8 cellular contexts compared by ENCODE assay signal in genomic region chr10:102230861-102231356, GRCh38. TPM values are rescaled to one million over a fixed set of nuclear protein-coding genes. Genes with fewer than 3 reads are reported as not detected.
A peak's percentile ranks its signal among the peaks of the same experiment; 100 is the strongest.
DNase-seq lines count a peak whose midpoint lies in the region; ATAC-seq, FAIRE-seq and TF ChIP-seq lines count a peak whose summit lies in the region.

No MANE protein-coding gene starts in this region.

- H3K23ac ChIP-seq in trophoblast cell (ENCODE audit: low read length) = no peak overlapping the region

- H3K27me3 ChIP-seq in trophoblast cell (ENCODE audit: insufficient read depth, low read length) = peaks cover 46% of the 10 kb centered on the region

- peak overlapping the region; percentile 72 for H3K4me2 ChIP-seq in trophoblast cell (ENCODE audit: low read length)

- no peak overlapping the region for H2AFZ ChIP-seq in trophoblast cell (ENCODE audit: insufficient read depth, low read length, poor library complexity)

- FAIRE-seq in D721Med (lab: Jason Lieb, UNC) = no peak

- H2BK5ac ChIP-seq in trophoblast cell (ENCODE audit: low read depth, low read length, poor library complexity) = no peak overlapping the region

- H3K79me2 ChIP-seq in trophoblast cell (ENCODE audit: control insufficient read depth, insufficient read depth, low read length, poor library complexity) = no peaks in the 10 kb centered on the region

- H3K9me3 Mint-ChIP-seq in glutamatergic neuron (ENCODE audit: unreplicated experiment) = peaks cover 3% of the 10 kb centered on the region

- peaks cover 18 to 23% of the 10 kb centered on the region in 2 experiments for H3K4me1 ChIP-seq in trophoblast cell (ENCODE audit: control insufficient read depth in 1 of 2, insufficient read depth in 2 of 2, low read length in 2 of 2)

- H4K12ac ChIP-seq in trophoblast cell (ENCODE audit: low read depth, low read length) = no peak overlapping the region

- ATAC-seq in HG03196 (IDR thresholded peaks at IDR 0.05; ENCODE audit: unreplicated experiment) = no peak

- no peak overlapping the region for H3K27ac ChIP-seq in trophoblast cell (ENCODE audit: low read depth, low read length)

- DNase-seq in D721Med (ENCODE audit: insufficient read length, low spot score) = peak; percentile 50
- DNase-seq in NCI-H1092 treated with DMSO at 0.1 percent for 48 hours (lab: John Stamatoyannopoulos, UW) = peak; percentile 11
- peak; percentile 76 to 79 for DNase-seq in activated T-cell treated with anti-CD3 and anti-CD28 coated beads, Interleukin-2, amount 50 U/mL, for 48 hours
- peak; percentile 61 for DNase-seq in glutamatergic neuron
- peak; percentile 10 to 38 for DNase-seq in trophoblast cell
- no peak for DNase-seq in epidermal melanocyte (ENCODE audit: insufficient read length, low spot score)
- no peak for DNase-seq in mesenteric fat pad (ENCODE audit: low spot score)

- H3K27ac Mint-ChIP-seq in glutamatergic neuron (ENCODE audit: unreplicated experiment) = no peak overlapping the region

- H3K4me3 Mint-ChIP-seq in glutamatergic neuron (ENCODE audit: unreplicated experiment) = peak overlapping the region; percentile 52

- peaks cover 5% of the 10 kb centered on the region for H3K9me3 ChIP-seq in trophoblast cell (ENCODE audit: insufficient read depth, low read depth, low read length)

- H2BK12ac ChIP-seq in trophoblast cell (ENCODE audit: low read length) = no peak overlapping the region

- H3K18ac ChIP-seq in trophoblast cell (ENCODE audit: low read length) = no peak overlapping the region

- no peak overlapping the region for H3K14ac ChIP-seq in trophoblast cell (ENCODE audit: low read length)

- no peak overlapping the region for H3K4ac ChIP-seq in trophoblast cell (ENCODE audit: low read depth, low read length)

- H4K91ac ChIP-seq in trophoblast cell (ENCODE audit: low read depth, low read length) = no peak overlapping the region

- TF ChIP-seq CTCF in D721Med (IDR thresholded peaks at IDR 0.05; ENCODE audit: insufficient read depth, missing control alignments) = peak; percentile 35
- TF ChIP-seq CTCF in glutamatergic neuron (IDR thresholded peaks at IDR 0.05; ENCODE audit: partially characterized antibody, unreplicated experiment) = no peak

- H3K36me3 ChIP-seq in trophoblast cell (ENCODE audit: control insufficient read depth in 1 of 2, insufficient read depth in 2 of 2, low read length in 2 of 2) = no peaks in the 10 kb centered on the region

- WGBS in trophoblast cell (ENCODE audit: extremely low coverage, insufficient coverage, insufficient read length) = no CpG with 5 or more reads among the region's 52 CpGs

- no peak overlapping the region for H2BK120ac ChIP-seq in trophoblast cell (ENCODE audit: insufficient read depth, low read length, poor library complexity)

- no peak overlapping the region for H4K8ac ChIP-seq in trophoblast cell (ENCODE audit: low read depth, low read length)

- H2AK5ac ChIP-seq in trophoblast cell (ENCODE audit: low read length) = no peak overlapping the region

- H3K9ac ChIP-seq in trophoblast cell (ENCODE audit: low read length) = no peak overlapping the region

- H3K79me1 ChIP-seq in trophoblast cell (ENCODE audit: low read length) = no peaks in the 10 kb centered on the region

- peaks cover 5% of the 10 kb centered on the region for H3K4me1 Mint-ChIP-seq in glutamatergic neuron (ENCODE audit: low read depth, unreplicated experiment)

- peaks cover 6% of the 10 kb centered on the region for H3K36me3 Mint-ChIP-seq in glutamatergic neuron (ENCODE audit: unreplicated experiment)

- peak overlapping the region; percentile 42 for H3K4me3 ChIP-seq in trophoblast cell (ENCODE audit: low read depth, low read length)

- peaks cover 25% of the 10 kb centered on the region for H3K27me3 Mint-ChIP-seq in glutamatergic neuron (ENCODE audit: unreplicated experiment)

RNA-seq across cellular contexts. Expression of gene ELOVL3, which starts 4.8 kb away (rescaled TPM):
- total RNA-seq in glutamatergic neuron (ENCODE audit: unreplicated experiment) = not detected
- 0.12 and 0.17 TPM in 2 replicates for polyA plus RNA-seq in trophoblast cell (2013)
- total RNA-seq in mesenteric fat pad = 7.2 TPM

RNA-seq across cellular contexts. Expression of gene PITX3, which starts 10.4 kb away (rescaled TPM):
- total RNA-seq in glutamatergic neuron (ENCODE audit: unreplicated experiment) (not detected), mesenteric fat pad (not detected)
- 0.04 TPM in 1 of 2 replicates, not detected in the other for polyA plus RNA-seq in trophoblast cell (2013)

RNA-seq across cellular contexts. Expression of gene GBF1, which starts 14.4 kb away (rescaled TPM):
- 71.6 TPM for total RNA-seq in glutamatergic neuron (ENCODE audit: unreplicated experiment)
- 36.1 and 36.7 TPM in 2 replicates for polyA plus RNA-seq in trophoblast cell (2013)
- 34.9 TPM for total RNA-seq in mesenteric fat pad

Comparison
In these comparisons a context has a peak if more than half of its experiments do, and no peak if none do; other contexts are left out.
1. DNase-seq: peak in D721Med (single experiment), NCI-H1092 treated with DMSO at 0.1 percent for 48 hours (single experiment), activated T-cell treated with anti-CD3 and anti-CD28 coated beads, Interleukin-2, amount 50 U/mL, for 48 hours (2 of 2), glutamatergic neuron (single experiment) and trophoblast cell (2 of 2); none in epidermal melanocyte (single experiment) and mesenteric fat pad (single experiment).